22 cellular contexts compared by ENCODE assay signal in genomic region chr20:57669626-57670025, GRCh38. TPM values are rescaled to one million over a fixed set of nuclear protein-coding genes. Genes with fewer than 3 reads are reported as not detected.
"Had no signal": no experiment of that assay in that cellular context is flagged by ENCODE, and none has a peak within 500 bp of the region (broad histone marks: within the 10 kb centered on the region; RNA-seq: fewer than 3 reads in every experiment).

No MANE protein-coding gene starts in this region.

- DNase-seq: effector memory CD4-positive, alpha-beta T cell; gastrocnemius medialis; heart right ventricle; hypothalamus; kidney glomerular epithelial cell; mesendoderm; naive thymus-derived CD4-positive, alpha-beta T cell; nephron progenitor cell; ovary; small intestine; stimulated activated CD4-positive, alpha-beta T cell treated with anti-CD3 and anti-CD28 coated beads, Interleukin-12 subunit alpha, Interleukin-12 subunit beta, amount 100 ng/mL, for 4 hours; stimulated activated naive CD4-positive, alpha-beta T cell; stomach; substantia nigra; transverse colon had no signal

- H3K27ac ChIP-seq: gastrocnemius medialis, heart right ventricle, neutrophil, ovary, right atrium auricular region, stomach, thoracic aorta had no signal

- H3K27me3 ChIP-seq: gastrocnemius medialis, heart right ventricle, ovary, right atrium auricular region, stomach, transverse colon had no signal

- H3K27ac Mint-ChIP-seq: naive thymus-derived CD4-positive, alpha-beta T cell; nephron progenitor cell had no signal

- H3K4me3 Mint-ChIP-seq: naive thymus-derived CD4-positive, alpha-beta T cell; nephron progenitor cell had no signal

- H3K36me3 ChIP-seq: gastrocnemius medialis, neutrophil, ovary, right atrium auricular region, stomach, thoracic aorta, transverse colon had no signal

- H3K4me1 ChIP-seq: gastrocnemius medialis had no signal

- ATAC-seq: esophagus mucosa; gastrocnemius medialis; heart right ventricle; naive thymus-derived CD4-positive, alpha-beta T cell had no signal

- H3K4me3 ChIP-seq: gastrocnemius medialis, heart right ventricle, ovary, right atrium auricular region, stomach, thoracic aorta, transverse colon had no signal

- H3K9me3 ChIP-seq: gastrocnemius medialis, heart right ventricle, neutrophil, ovary, right atrium auricular region, stomach, thoracic aorta, transverse colon had no signal

- FAIRE-seq: endometrium, islet of Langerhans, small intestine had no signal

- H3K36me3 Mint-ChIP-seq: naive thymus-derived CD4-positive, alpha-beta T cell had no signal

- H3K9me3 Mint-ChIP-seq: naive thymus-derived CD4-positive, alpha-beta T cell; nephron progenitor cell had no signal

RNA-seq across cellular contexts. Expression of gene ZBP1, which starts 49.4 kb away (rescaled TPM):
- polyA plus RNA-seq: fibroblast of lung had no signal
